In the genomic region with DNA sequence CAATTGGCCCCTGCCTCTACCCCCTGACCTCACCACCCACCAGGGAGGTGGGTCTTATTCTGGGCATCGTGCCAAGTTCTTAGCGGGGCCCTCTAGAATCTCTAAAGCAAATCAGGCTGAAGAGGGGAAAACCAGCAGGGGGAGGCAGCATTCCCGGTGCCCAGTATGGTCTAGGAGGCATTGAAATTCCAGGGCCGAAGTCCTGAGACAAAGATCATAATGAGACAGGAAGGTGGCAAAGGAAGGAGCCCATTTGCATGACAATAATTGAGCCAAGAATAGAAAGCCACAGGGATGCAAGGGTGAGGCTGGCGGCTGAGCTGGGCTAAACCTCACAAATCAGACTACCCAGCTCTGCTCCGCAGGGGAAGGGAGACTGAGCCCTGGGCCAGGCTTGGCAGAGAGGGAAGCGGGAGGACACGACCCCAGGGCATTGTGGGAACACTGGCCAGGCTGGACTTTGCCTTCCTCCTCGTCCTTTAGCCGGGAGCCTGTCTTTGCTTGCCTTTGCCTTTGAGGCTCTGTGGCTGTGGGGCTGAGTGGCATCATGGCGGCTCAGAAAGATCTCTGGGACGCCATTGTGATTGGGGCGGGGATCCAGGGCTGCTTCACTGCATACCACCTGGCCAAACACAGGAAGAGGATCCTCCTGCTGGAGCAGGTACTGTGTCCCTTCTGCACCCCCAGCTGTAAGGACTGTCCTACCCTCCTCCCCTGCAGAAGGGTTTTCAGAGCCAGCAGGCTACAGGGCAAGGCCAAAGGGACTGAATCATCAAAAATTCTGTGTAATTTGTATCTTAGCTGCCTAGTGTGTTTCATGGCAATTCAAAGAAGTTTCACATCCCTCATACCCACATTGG, we compare ENCODE assay signal across 8 cellular contexts.
A peak's percentile ranks its signal among the peaks of the same experiment; 100 is the strongest.
DNase-seq lines count a peak whose midpoint lies in the region; ATAC-seq and TF ChIP-seq lines count a peak whose summit lies in the region.

A gene with protein sequence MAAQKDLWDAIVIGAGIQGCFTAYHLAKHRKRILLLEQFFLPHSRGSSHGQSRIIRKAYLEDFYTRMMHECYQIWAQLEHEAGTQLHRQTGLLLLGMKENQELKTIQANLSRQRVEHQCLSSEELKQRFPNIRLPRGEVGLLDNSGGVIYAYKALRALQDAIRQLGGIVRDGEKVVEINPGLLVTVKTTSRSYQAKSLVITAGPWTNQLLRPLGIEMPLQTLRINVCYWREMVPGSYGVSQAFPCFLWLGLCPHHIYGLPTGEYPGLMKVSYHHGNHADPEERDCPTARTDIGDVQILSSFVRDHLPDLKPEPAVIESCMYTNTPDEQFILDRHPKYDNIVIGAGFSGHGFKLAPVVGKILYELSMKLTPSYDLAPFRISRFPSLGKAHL (plus strand): TSS at position 463 of the 860 bp plus-strand sequence. CDS start 85 bp downstream, at position 548.

- H3K36me3 ChIP-seq in adipocyte (ENCODE audit: control insufficient read depth, insufficient read depth, low read length, severe bottlenecking) (no peaks in the 10 kb centered on the region), subcutaneous abdominal adipose tissue (ENCODE audit: control insufficient read depth in 5 of 5, insufficient read depth in 5 of 5, low read length in 5 of 5) (no peaks in the 10 kb centered on the region)

- H3K4me1 ChIP-seq in adipocyte (ENCODE audit: control insufficient read depth, insufficient read depth, low read length) (peaks cover 34% of the 10 kb centered on the region), subcutaneous abdominal adipose tissue (ENCODE audit: control insufficient read depth in 5 of 5, insufficient read depth in 5 of 5, low read length in 5 of 5) (peaks cover 3 to 42% (median 22%) of the 10 kb centered on the region in 5 donors)

- no peak within 1 kb of the TSS for H3K27ac ChIP-seq in subcutaneous abdominal adipose tissue (ENCODE audit: low read depth, low read length)

- no peak for ATAC-seq in GM19467 (IDR thresholded peaks at IDR 0.05; ENCODE audit: unreplicated experiment)
- no peak for ATAC-seq in GM19023 (IDR thresholded peaks at IDR 0.05; ENCODE audit: unreplicated experiment)
- ATAC-seq in GM21526 (IDR thresholded peaks at IDR 0.05; ENCODE audit: low FRiP score, unreplicated experiment) = no peak

- DNase-seq in NCI-H2029 (lab: John Stamatoyannopoulos, UW) (peak; percentile 64), adipocyte (ENCODE audit: low read depth) (peak; percentile 20)

- H3K9me3 ChIP-seq in adipocyte (ENCODE audit: control insufficient read depth, low read length) (no peaks in the 10 kb centered on the region), iPS-18c (ENCODE audit: control insufficient read depth, insufficient read depth, low read length) (no peaks in the 10 kb centered on the region), subcutaneous abdominal adipose tissue (ENCODE audit: control insufficient read depth in 5 of 5, low read length in 5 of 5) (no peaks in the 10 kb centered on the region)

- H3K4me3 ChIP-seq in adipocyte (ENCODE audit: low read length) = no peak within 1 kb of the TSS
- peak within 1 kb of the TSS; percentile 28 for H3K4me3 ChIP-seq in iPS-18c (ENCODE audit: insufficient read depth, low read depth, low read length)
- H3K4me3 ChIP-seq in subcutaneous abdominal adipose tissue (ENCODE audit: low read depth in 1 of 5, low read length in 5 of 5) = peak within 1 kb of the TSS in 3 of 5 donors; percentile 23 to 32 (median 24)

- H3K9ac ChIP-seq in adipocyte (ENCODE audit: low read length) (no peak within 1 kb of the TSS), subcutaneous abdominal adipose tissue (ENCODE audit: low read length in 5 of 5) (peak within 1 kb of the TSS in 1 of 5 donors; percentile 24)

- H3K27me3 ChIP-seq in adipocyte (replicated peaks; ENCODE audit: control insufficient read depth, insufficient read depth, low read length) = peaks cover 32% of the 10 kb centered on the region
- peaks cover 2 to 15% (median 5%) of the 10 kb centered on the region in 5 donors for H3K27me3 ChIP-seq in subcutaneous abdominal adipose tissue (ENCODE audit: control insufficient read depth in 5 of 5, insufficient read depth in 4 of 5, low read length in 5 of 5)

- 0 out of 3 replicates have a peak, but pooled peaks have one; percentile 4 for TF ChIP-seq CTCF in GM12872 (IDR thresholded peaks at IDR 0.05; ENCODE audit: insufficient read depth, low read depth, low read length)
